In genomic region chr12:62769076-62769619, GRCh38 we compare ENCODE assay signal across 28 cellular contexts.
"Had no signal": no experiment of that assay in that cellular context is flagged by ENCODE, and none has a peak within 500 bp of the region (broad histone marks: within the 10 kb centered on the region; RNA-seq: fewer than 3 reads in every experiment).

No MANE protein-coding gene starts in this region.

- H3K9me3 ChIP-seq: ascending aorta, esophagus muscularis mucosa, gastrocnemius medialis, heart left ventricle had no signal

- H3K4me1 ChIP-seq: ascending aorta, gastrocnemius medialis had no signal

- H3K36me3 Mint-ChIP-seq: activated CD4-positive, alpha-beta memory T cell treated with anti-CD3 and anti-CD28 coated beads for 36 hours; activated CD8-positive, alpha-beta memory T cell treated with anti-CD3 and anti-CD28 coated beads, Interleukin-2, amount 10 ng/mL, durations not matched to agents 7 days and 5 days; activated naive CD4-positive, alpha-beta T cell treated with anti-CD3 and anti-CD28 coated beads, Interleukin-2, amount 10 ng/mL, durations not matched to agents 7 days and 5 days; activated naive CD4-positive, alpha-beta T cell treated with anti-CD3 and anti-CD28 coated beads, Interleukin-2, amount 50 U/mL, for 72 hours; activated naive CD8-positive, alpha-beta T cell treated with anti-CD3 and anti-CD28 coated beads, Interleukin-2, amount 10 ng/mL, durations not matched to agents 7 days and 5 days had no signal

- H3K27me3 Mint-ChIP-seq: activated B cell treated with CpG ODN at 0.5 μM for 24 hours; activated CD8-positive, alpha-beta memory T cell treated with anti-CD3 and anti-CD28 coated beads, Interleukin-2, amount 10 ng/mL, durations not matched to agents 7 days and 5 days; central memory CD8-positive, alpha-beta T cell had no signal

- H3K9me3 Mint-ChIP-seq: activated B cell treated with CpG ODN at 0.5 μM for 24 hours; activated CD4-positive, alpha-beta memory T cell treated with anti-CD3 and anti-CD28 coated beads for 36 hours; activated CD4-positive, alpha-beta T cell treated with anti-CD3 and anti-CD28 coated beads, Interleukin-2, amount 10 ng/mL, durations not matched to agents 24 days and 14 days; activated naive CD4-positive, alpha-beta T cell treated with anti-CD3 and anti-CD28 coated beads, Interleukin-2, amount 10 ng/mL, durations not matched to agents 7 days and 5 days; activated naive CD4-positive, alpha-beta T cell treated with anti-CD3 and anti-CD28 coated beads, Interleukin-2, amount 50 U/mL, for 72 hours; activated naive CD8-positive, alpha-beta T cell treated with anti-CD3 and anti-CD28 coated beads, Interleukin-2, amount 10 ng/mL, durations not matched to agents 7 days and 5 days; activated T-helper 1 cell treated with anti-CD3 and anti-CD28 coated beads, Interleukin-12 subunit alpha, Interleukin-12 subunit beta, Interleukin-2, Interleukin-4 antibody, amounts not matched to agents 30 ng/mL and 10 ng/mL and 1 ng/mL, durations not matched to agents 14 hours and 24 hours and 36 hours; activated T-helper 2 cell treated with anti-CD3 and anti-CD28 coated beads, Interferon-gamma antibody, Interleukin-2, Interleukin-4, amounts not matched to agents 10 μg/mL and 5 μg/mL and 100 μg/mL, durations not matched to agents 14 hours and 24 hours and 36 hours; central memory CD8-positive, alpha-beta T cell had no signal

- H3K4me1 Mint-ChIP-seq: activated B cell treated with CpG ODN at 0.5 μM for 24 hours; activated naive CD4-positive, alpha-beta T cell treated with anti-CD3 and anti-CD28 coated beads, Interleukin-2, amount 10 ng/mL, durations not matched to agents 7 days and 5 days; central memory CD8-positive, alpha-beta T cell had no signal

- H3K36me3 ChIP-seq: ascending aorta, brain microvascular endothelial cell, esophagus muscularis mucosa, gastrocnemius medialis, heart left ventricle had no signal

- H3K4me3 Mint-ChIP-seq: activated B cell treated with CpG ODN at 0.5 μM for 24 hours; activated CD4-positive, alpha-beta memory T cell treated with anti-CD3 and anti-CD28 coated beads for 36 hours; activated CD4-positive, alpha-beta T cell treated with anti-CD3 and anti-CD28 coated beads, Interleukin-2, amount 10 ng/mL, durations not matched to agents 24 days and 14 days; activated CD8-positive, alpha-beta memory T cell treated with anti-CD3 and anti-CD28 coated beads, Interleukin-2, amount 10 ng/mL, durations not matched to agents 7 days and 5 days; activated CD8-positive, alpha-beta T cell treated with anti-CD3 and anti-CD28 coated beads, Interleukin-2, amount 10 ng/mL, durations not matched to agents 7 days and 5 days; activated naive CD4-positive, alpha-beta T cell treated with anti-CD3 and anti-CD28 coated beads, Interleukin-2, amount 10 ng/mL, durations not matched to agents 7 days and 5 days; activated naive CD8-positive, alpha-beta T cell treated with anti-CD3 and anti-CD28 coated beads, Interleukin-2, amount 10 ng/mL, durations not matched to agents 7 days and 5 days; activated T-helper 1 cell treated with anti-CD3 and anti-CD28 coated beads, Interleukin-12 subunit alpha, Interleukin-12 subunit beta, Interleukin-2, Interleukin-4 antibody, amounts not matched to agents 30 ng/mL and 10 ng/mL and 1 ng/mL, durations not matched to agents 14 hours and 24 hours and 36 hours; central memory CD8-positive, alpha-beta T cell; dendritic cell treated with granulocyte-macrophage colony-stimulating factor and Interleukin-4, amounts not matched to agents 40 ng/mL and 50 ng/mL, for 4 days had no signal

- H3K27ac ChIP-seq: ascending aorta, brain microvascular endothelial cell, coronary artery, dorsolateral prefrontal cortex, esophagus muscularis mucosa, foreskin keratinocyte, gastrocnemius medialis, heart left ventricle, VCaP had no signal

- DNase-seq: activated B cell treated with CpG ODN at 0.5 μM for 24 hours; activated CD4-positive, alpha-beta memory T cell treated with anti-CD3 and anti-CD28 coated beads for 36 hours; activated CD4-positive, alpha-beta T cell treated with anti-CD3 and anti-CD28 coated beads, Interleukin-2, amount 10 ng/mL, durations not matched to agents 24 days and 14 days; activated CD8-positive, alpha-beta memory T cell treated with anti-CD3 and anti-CD28 coated beads, Interleukin-2, amount 10 ng/mL, durations not matched to agents 7 days and 5 days; activated CD8-positive, alpha-beta memory T cell treated with anti-CD3 and anti-CD28 coated beads, Interleukin-2, amount 50 U/mL, for 4 hours; activated CD8-positive, alpha-beta T cell treated with anti-CD3 and anti-CD28 coated beads, Interleukin-2, amount 10 ng/mL, durations not matched to agents 7 days and 5 days; activated effector memory CD4-positive, alpha-beta T cell treated with anti-CD3 and anti-CD28 coated beads, Interleukin-2, amount 50 U/mL, for 16 hours; activated naive CD4-positive, alpha-beta T cell treated with anti-CD3 and anti-CD28 coated beads, Interleukin-2, amount 10 ng/mL, durations not matched to agents 7 days and 5 days; activated naive CD8-positive, alpha-beta T cell treated with anti-CD3 and anti-CD28 coated beads, Interleukin-2, amount 10 ng/mL, durations not matched to agents 7 days and 5 days; activated T-cell treated with anti-CD3 and anti-CD28 coated beads, Interleukin-2, amount 50 U/mL, for 1 hour; activated T-cell treated with anti-CD3 and anti-CD28 coated beads, Interleukin-2, amount 50 U/mL, for 48 hours; brain microvascular endothelial cell; dorsolateral prefrontal cortex; effector memory CD4-positive, alpha-beta T cell; foreskin keratinocyte; gastrocnemius medialis; glutamatergic neuron; heart left ventricle; T-helper 2 cell had no signal

- H3K4me3 ChIP-seq: ascending aorta, coronary artery, dorsolateral prefrontal cortex, esophagus muscularis mucosa, gastrocnemius medialis, heart left ventricle had no signal

- H3K27ac Mint-ChIP-seq: activated B cell treated with CpG ODN at 0.5 μM for 24 hours; activated CD4-positive, alpha-beta memory T cell treated with anti-CD3 and anti-CD28 coated beads for 36 hours; activated CD4-positive, alpha-beta T cell treated with anti-CD3 and anti-CD28 coated beads, Interleukin-2, amount 10 ng/mL, durations not matched to agents 24 days and 14 days; activated CD8-positive, alpha-beta memory T cell treated with anti-CD3 and anti-CD28 coated beads, Interleukin-2, amount 10 ng/mL, durations not matched to agents 7 days and 5 days; activated CD8-positive, alpha-beta T cell treated with anti-CD3 and anti-CD28 coated beads, Interleukin-2, amount 10 ng/mL, durations not matched to agents 7 days and 5 days; activated naive CD4-positive, alpha-beta T cell treated with anti-CD3 and anti-CD28 coated beads, Interleukin-2, amount 10 ng/mL, durations not matched to agents 7 days and 5 days; activated naive CD8-positive, alpha-beta T cell treated with anti-CD3 and anti-CD28 coated beads, Interleukin-2, amount 10 ng/mL, durations not matched to agents 7 days and 5 days; activated T-helper 1 cell treated with anti-CD3 and anti-CD28 coated beads, Interleukin-12 subunit alpha, Interleukin-12 subunit beta, Interleukin-2, Interleukin-4 antibody, amounts not matched to agents 30 ng/mL and 10 ng/mL and 1 ng/mL, durations not matched to agents 14 hours and 24 hours and 36 hours; activated T-helper 2 cell treated with anti-CD3 and anti-CD28 coated beads, Interferon-gamma antibody, Interleukin-2, Interleukin-4, amounts not matched to agents 10 μg/mL and 5 μg/mL and 100 μg/mL, durations not matched to agents 14 hours and 24 hours and 36 hours; dendritic cell treated with granulocyte-macrophage colony-stimulating factor and Interleukin-4, amounts not matched to agents 40 ng/mL and 50 ng/mL, for 4 days had no signal

- H3K27me3 ChIP-seq: ascending aorta, brain microvascular endothelial cell, dorsolateral prefrontal cortex, esophagus muscularis mucosa, foreskin keratinocyte, gastrocnemius medialis, heart left ventricle had no signal
